ENCODE assay signal across 7 cellular contexts in genomic region chr16:4402439-4403132, GRCh38. TPM values are rescaled to one million over a fixed set of nuclear protein-coding genes. Genes with fewer than 3 reads are reported as not detected.
DNase-seq lines count a peak whose midpoint lies in the region; ATAC-seq and TF ChIP-seq lines count a peak whose summit lies in the region.

No MANE protein-coding gene starts in this region.

- peak; percentile 96 for TF ChIP-seq CTCF in GM13977 (IDR thresholded peaks at IDR 0.05; ENCODE audit: extremely low read depth, insufficient read depth, missing control alignments)
- peak; percentile 89 for TF ChIP-seq CTCF in left ventricle myocardium inferior (IDR thresholded peaks at IDR 0.05; ENCODE audit: borderline replicate concordance)
- TF ChIP-seq CTCF in retinal pigment epithelial cell (conservative IDR thresholded peaks at IDR 0.05; ENCODE audit: low read depth, low read length) = peak; percentile 72

- no peak for ATAC-seq in GM21367 (IDR thresholded peaks at IDR 0.05; ENCODE audit: unreplicated experiment)

- no peaks in the 10 kb centered on the region for H3K27me3 ChIP-seq in adipocyte (replicated peaks; ENCODE audit: control insufficient read depth, insufficient read depth, low read length)
- no peaks in the 10 kb centered on the region for H3K27me3 ChIP-seq in left ventricle myocardium inferior (ENCODE audit: low read depth)

- H3K4me1 ChIP-seq in adipocyte (ENCODE audit: control insufficient read depth, insufficient read depth, low read length) = peaks cover 2% of the 10 kb centered on the region
- H3K4me1 ChIP-seq in left ventricle myocardium inferior = peaks cover 6% of the 10 kb centered on the region

- H3K4me3 ChIP-seq in adipocyte (ENCODE audit: low read length) (no peak overlapping the region), left ventricle myocardium inferior (peak overlapping the region; percentile 22), retinal pigment epithelial cell (ENCODE audit: low read length) (peak overlapping the region; percentile 19)

- in situ Hi-C loops in GM13977 (cut with MboI; ENCODE audit: low pct_unique_long_range_greater_than_20kb, low sequenced_read_pairs, unreplicated experiment) = no loop called here

- no peaks in the 10 kb centered on the region for H3K9me3 ChIP-seq in adipocyte (ENCODE audit: control insufficient read depth, low read length)
- no peaks in the 10 kb centered on the region for H3K9me3 ChIP-seq in left ventricle myocardium inferior (replicated peaks)

- peak overlapping the region; percentile 45 for H3K9ac ChIP-seq in adipocyte (ENCODE audit: low read length)

- intact Hi-C loops in left ventricle myocardium inferior (cut with micrococcal nuclease) = loop anchor here (2.0 kb wide), 1 partner anchor 44 kb away; no protein-coding TSS in a partner anchor

- DNase-seq in GM13977 (ENCODE audit: low spot score) (peak; percentile 93), NCI-H1092 treated with DMSO at 0.1 percent for 48 hours (lab: John Stamatoyannopoulos, UW) (peak; percentile 67), T-helper 2 cell (peak in 4 of 5 experiments; percentile 49 to 57 (median 53)), adipocyte (ENCODE audit: low read depth) (peak; percentile 93), left ventricle myocardium inferior (peak; percentile 84), retinal pigment epithelial cell (ENCODE audit: low read depth) (no peak)

- no peak overlapping the region for H3K27ac ChIP-seq in left ventricle myocardium inferior (replicated peaks)

- H3K36me3 ChIP-seq in adipocyte (ENCODE audit: control insufficient read depth, insufficient read depth, low read length, severe bottlenecking) (peaks cover 15% of the 10 kb centered on the region), left ventricle myocardium inferior (peaks cover 40% of the 10 kb centered on the region)

RNA-seq across cellular contexts. Expression of gene CORO7, which starts 13.8 kb away (rescaled TPM):
- 12.5 TPM for total RNA-seq in left ventricle myocardium inferior

RNA-seq across cellular contexts. Expression of gene DNAJA3, which starts 23.1 kb away (rescaled TPM):
- 74.2 TPM for total RNA-seq in left ventricle myocardium inferior

RNA-seq across cellular contexts. Expression of gene VASN, which starts 30.9 kb away (rescaled TPM):
- total RNA-seq in left ventricle myocardium inferior = 5.5 TPM

RNA-seq across cellular contexts. Expression of gene PAM16, which starts 51.5 kb away (rescaled TPM):
- total RNA-seq in left ventricle myocardium inferior = 67.3 TPM
